ENCODE assay signal across 30 cellular contexts in genomic region chrX:131330735-131331134, GRCh38. TPM values are rescaled to one million over a fixed set of nuclear protein-coding genes. Genes with fewer than 3 reads are reported as not detected.
DNase-seq lines count a peak whose midpoint lies in the region; ATAC-seq, FAIRE-seq and TF ChIP-seq lines count a peak whose summit lies in the region.
"Had no signal": no experiment of that assay in that cellular context is flagged by ENCODE, and none has a peak within 500 bp of the region (broad histone marks: within the 10 kb centered on the region; RNA-seq: fewer than 3 reads in every experiment).

No MANE protein-coding gene starts in this region.

- TF ChIP-seq EP300 in K562 (IDR thresholded peaks at IDR 0.05; ENCODE audit: low read length) = no peak

- DNase-seq in NCI-H2107 treated with DMSO at 0.1 percent for 48 hours (lab: John Stamatoyannopoulos, UW; ENCODE audit: unreplicated experiment) (peak; percentile 18), NCI-H2107 (lab: John Stamatoyannopoulos, UW) (no peak), NCI-H2171 treated with DMSO at 0.1 percent for 48 hours (lab: John Stamatoyannopoulos, UW) (peak; percentile 12), NCI-H2171 (lab: John Stamatoyannopoulos, UW) (no peak), K562 (ENCODE audit: extremely low read depth in 1 of 4, low spot score in 3 of 4) (peak in 2 of 4 experiments; percentile 7 to 15), glutamatergic neuron (peak; percentile 19), lower leg skin (ENCODE audit: low spot score in 2 of 2) (no peak)
- DNase-seq: 8988T; ACHN; BE2C; C1 segment of cervical spinal cord; CD4-positive, alpha-beta memory T cell; CD4-positive, CD25-positive, alpha-beta regulatory T cell; CD8-positive, alpha-beta memory T cell; COR-L47; DMS 273 treated with DMSO at 0.1 percent for 48 hours; DMS153; DMS79; DND-41; EL; GDM1 had no signal

- in situ Hi-C loops in K562 (cut with MboI) = no loop called here

- no peak for TF ChIP-seq RAD21 in K562 (CRISPR knock-in tag; conservative IDR thresholded peaks at IDR 0.05 in 1 of 2, IDR thresholded peaks at IDR 0.05 in 1 of 2)

- CTCF ChIA-PET in K562 (lab: Yijun Ruan, JAX; ENCODE audit: low intra/inter-chr PET ratio) = no interaction called here

- TF ChIP-seq CTCF in K562 (IDR thresholded peaks at IDR 0.05 in 2 of 3, conservative IDR thresholded peaks at IDR 0.05 in 1 of 3; ENCODE audit: insufficient read depth in 2 of 3, low read depth in 1 of 3, low read length in 3 of 3) (no peak), glutamatergic neuron (IDR thresholded peaks at IDR 0.05; ENCODE audit: partially characterized antibody, unreplicated experiment) (no peak), lower leg skin (IDR thresholded peaks at IDR 0.05) (no peak)

- no TSS peak for BruUV-seq in K562 (replicated peaks; lab: Mats Ljungman, UMichigan)

- peaks cover 3% of the 10 kb centered on the region for H3K9me3 Mint-ChIP-seq in glutamatergic neuron (ENCODE audit: unreplicated experiment)

- no peak overlapping the region for H3K27ac ChIP-seq in K562 (ENCODE audit: extremely low read depth, low read depth, low read length)
- H3K27ac ChIP-seq: BLaER1 had no signal

- H3K4me1 ChIP-seq in K562 (replicated peaks in 1 of 2; ENCODE audit: control insufficient read depth in 2 of 2, insufficient read depth in 2 of 2, low read length in 2 of 2) = no peaks in the 10 kb centered on the region; a peak in 1 of 5 replicates
- H3K4me1 ChIP-seq: BE2C, BLaER1 had no signal

- H3K4me3 ChIP-seq in K562 (no peak overlapping the region), lower leg skin (ENCODE audit: low read depth, poor library complexity, severe bottlenecking) (no peak overlapping the region)
- H3K4me3 ChIP-seq: BLaER1, GM12878 had no signal

- H3K9ac ChIP-seq in K562 (ENCODE audit: insufficient read depth in 1 of 2, low read depth in 2 of 2, low read length in 2 of 2) = no peak overlapping the region
- H3K9ac ChIP-seq: BLaER1 had no signal

- no peaks in the 10 kb centered on the region for H3K79me2 ChIP-seq in K562 (ENCODE audit: control insufficient read depth, insufficient read depth, low read length)

- H3K27ac Mint-ChIP-seq in glutamatergic neuron (ENCODE audit: unreplicated experiment) = no peak overlapping the region
- H3K27ac Mint-ChIP-seq: CD14-positive monocyte; CD4-positive, alpha-beta memory T cell; CD4-positive, CD25-positive, alpha-beta regulatory T cell; CD8-positive, alpha-beta memory T cell had no signal

- POLR2A ChIA-PET in K562 (lab: Yijun Ruan, JAX) = interaction anchor here (1.2 kb wide), 1 partner anchor 49 kb away, joined by 4 read pairs; no protein-coding TSS in a partner anchor

- peaks cover 7% of the 10 kb centered on the region for H3K27me3 Mint-ChIP-seq in glutamatergic neuron (ENCODE audit: unreplicated experiment)
- H3K27me3 Mint-ChIP-seq: CD4-positive, alpha-beta memory T cell; CD4-positive, CD25-positive, alpha-beta regulatory T cell had no signal

- peaks cover 11% of the 10 kb centered on the region for H3K36me3 Mint-ChIP-seq in glutamatergic neuron (ENCODE audit: unreplicated experiment)
- H3K36me3 Mint-ChIP-seq: CD14-positive monocyte; CD4-positive, alpha-beta memory T cell; CD4-positive, CD25-positive, alpha-beta regulatory T cell; CD8-positive, alpha-beta memory T cell had no signal

- no peak overlapping the region for H3K4me2 ChIP-seq in K562 (ENCODE audit: insufficient read depth, low read length)
- H3K4me2 ChIP-seq: BLaER1 had no signal

- no peak overlapping the region for H2AFZ ChIP-seq in K562 (ENCODE audit: low read depth, low read length)

- FAIRE-seq in K562 (lab: Jason Lieb, UNC) = no peak
- FAIRE-seq: A204.1, GM12878, GM12892, GM18507 had no signal

- intact Hi-C loops in K562 (cut with micrococcal nuclease) (loop anchor here (5.0 kb wide), 1 partner anchor 68 kb away; no protein-coding TSS in a partner anchor), lower leg skin (cut with DNase I; ENCODE audit: low total_unique reads) (no loop called here)

- ATAC-seq in K562 (peak; percentile 60; the same call in 2 of the 3 replicates), GM21423 (IDR thresholded peaks at IDR 0.05; ENCODE audit: unreplicated experiment) (no peak)
- ATAC-seq: GM12878 had no signal

- H4K20me1 ChIP-seq in K562 (replicated peaks; ENCODE audit: control insufficient read depth, insufficient read depth, low read length) = no peaks in the 10 kb centered on the region; the same call in 1 of the 2 replicates
- H4K20me1 ChIP-seq: BLaER1 had no signal

- no peaks in the 10 kb centered on the region for H3K9me1 ChIP-seq in K562 (ENCODE audit: control insufficient read depth, insufficient read depth, low read length)

- H3K4me1 Mint-ChIP-seq in glutamatergic neuron (ENCODE audit: low read depth, unreplicated experiment) = peaks cover 18% of the 10 kb centered on the region
- H3K4me1 Mint-ChIP-seq: CD14-positive monocyte; CD4-positive, alpha-beta memory T cell; CD4-positive, CD25-positive, alpha-beta regulatory T cell; CD8-positive, alpha-beta memory T cell had no signal

- TF ChIP-seq POLR2A in K562 (conservative IDR thresholded peaks at IDR 0.05) = no peak
- TF ChIP-seq POLR2A in lower leg skin (IDR thresholded peaks at IDR 0.05) = no peak

- WGBS in K562 (ENCODE audit: insufficient coverage, low coverage, missing lambda C conversion rate) = 9% methylated on average over 3 of the region's 3 CpGs
- WGBS in lower leg skin, 2 donors = 72 to 75% methylated on average over 3 of the region's 3 CpGs

- peak overlapping the region; percentile 42 for H3K4me3 Mint-ChIP-seq in glutamatergic neuron (ENCODE audit: unreplicated experiment)
- H3K4me3 Mint-ChIP-seq: CD14-positive monocyte; CD4-positive, alpha-beta memory T cell; CD4-positive, CD25-positive, alpha-beta regulatory T cell; CD8-positive, alpha-beta memory T cell had no signal

- H3K9me3 ChIP-seq in K562 (replicated peaks; ENCODE audit: control insufficient read depth, insufficient read depth, low read depth, low read length) = no peaks in the 10 kb centered on the region
- H3K9me3 ChIP-seq: BE2C, BLaER1 had no signal

- no peaks in the 10 kb centered on the region for H3K27me3 ChIP-seq in K562 (ENCODE audit: control insufficient read depth in 2 of 2, insufficient read depth in 2 of 2, low read length in 2 of 2)
- H3K27me3 ChIP-seq: BE2C had no signal

- no peaks in the 10 kb centered on the region for H3K36me3 ChIP-seq in K562 (ENCODE audit: control insufficient read depth, insufficient read depth, low read length)
- H3K36me3 ChIP-seq: BE2C, BLaER1 had no signal

TF ChIP-seq in K562, 482 proteins besides CTCF, POLR2A, EP300 and RAD21 (continues in another document):
- 0 out of 2 replicates have a peak, but pooled peaks have one; percentile 14 for TF ChIP-seq L3MBTL2 (IDR thresholded peaks at IDR 0.05)
- TF ChIP-seq BACH1 (tag; IDR thresholded peaks at IDR 0.05) = 0 out of 2 replicates have a peak, but pooled peaks have one; percentile 55
- TF ChIP-seq, protein P1, sequence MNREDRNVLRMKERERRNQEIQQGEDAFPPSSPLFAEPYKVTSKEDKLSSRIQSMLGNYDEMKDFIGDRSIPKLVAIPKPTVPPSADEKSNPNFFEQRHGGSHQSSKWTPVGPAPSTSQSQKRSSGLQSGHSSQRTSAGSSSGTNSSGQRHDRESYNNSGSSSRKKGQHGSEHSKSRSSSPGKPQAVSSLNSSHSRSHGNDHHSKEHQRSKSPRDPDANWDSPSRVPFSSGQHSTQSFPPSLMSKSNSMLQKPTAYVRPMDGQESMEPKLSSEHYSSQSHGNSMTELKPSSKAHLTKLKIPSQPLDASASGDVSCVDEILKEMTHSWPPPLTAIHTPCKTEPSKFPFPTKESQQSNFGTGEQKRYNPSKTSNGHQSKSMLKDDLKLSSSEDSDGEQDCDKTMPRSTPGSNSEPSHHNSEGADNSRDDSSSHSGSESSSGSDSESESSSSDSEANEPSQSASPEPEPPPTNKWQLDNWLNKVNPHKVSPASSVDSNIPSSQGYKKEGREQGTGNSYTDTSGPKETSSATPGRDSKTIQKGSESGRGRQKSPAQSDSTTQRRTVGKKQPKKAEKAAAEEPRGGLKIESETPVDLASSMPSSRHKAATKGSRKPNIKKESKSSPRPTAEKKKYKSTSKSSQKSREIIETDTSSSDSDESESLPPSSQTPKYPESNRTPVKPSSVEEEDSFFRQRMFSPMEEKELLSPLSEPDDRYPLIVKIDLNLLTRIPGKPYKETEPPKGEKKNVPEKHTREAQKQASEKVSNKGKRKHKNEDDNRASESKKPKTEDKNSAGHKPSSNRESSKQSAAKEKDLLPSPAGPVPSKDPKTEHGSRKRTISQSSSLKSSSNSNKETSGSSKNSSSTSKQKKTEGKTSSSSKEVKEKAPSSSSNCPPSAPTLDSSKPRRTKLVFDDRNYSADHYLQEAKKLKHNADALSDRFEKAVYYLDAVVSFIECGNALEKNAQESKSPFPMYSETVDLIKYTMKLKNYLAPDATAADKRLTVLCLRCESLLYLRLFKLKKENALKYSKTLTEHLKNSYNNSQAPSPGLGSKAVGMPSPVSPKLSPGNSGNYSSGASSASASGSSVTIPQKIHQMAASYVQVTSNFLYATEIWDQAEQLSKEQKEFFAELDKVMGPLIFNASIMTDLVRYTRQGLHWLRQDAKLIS (CRISPR knock-in tag; IDR thresholded peaks at IDR 0.05) = no peak
- TF ChIP-seq MCM5 (IDR thresholded peaks at IDR 0.05; ENCODE audit: low read depth) = no peak
- peak; percentile 29; the same call in 1 of the 2 replicates for TF ChIP-seq MAFG (tag; conservative IDR thresholded peaks at IDR 0.05)
- TF ChIP-seq CXXC5 (CRISPR knock-in tag; IDR thresholded peaks at IDR 0.05) = no peak

RNA-seq across cellular contexts. Expression of gene IGSF1, which starts 41.6 kb away (rescaled TPM):
- total RNA-seq in K562 (2011; cell fraction: chromatin; rRNA removed; ENCODE audit: low replicate concordance) = 0.53 and 0.58 TPM in 2 replicates
- 0.50 and 0.79 TPM in 2 replicates for total RNA-seq in K562 (2011; cell fraction: nucleolus; rRNA removed)
- total RNA-seq in K562 (2011; cell fraction: nucleoplasm; rRNA removed) = 0.38 and 1.1 TPM in 2 replicates
- total RNA-seq in K562 (2014; rRNA removed) = 0.86 and 1.5 TPM in 2 replicates
- 0.87 and 1.1 TPM in 2 replicates for total RNA-seq in K562 (2014; rRNA removed; fragmentation: Illumina TruSeq; extraction: Trizol)
- 0.68 and 0.98 TPM in 2 replicates for total RNA-seq in K562 (2015; rRNA removed; fragmentation: Illumina TruSeq; extraction: Trizol)
- 1.0 and 1.1 TPM in 2 replicates for total RNA-seq in K562 (2021)
- polyA plus RNA-seq in K562 (2011; rRNA removed) = 0.33 and 0.37 TPM in 2 replicates
- polyA plus RNA-seq in K562 (2011; cell fraction: cytosol; rRNA removed) = 0.21 and 0.22 TPM in 2 replicates
- polyA plus RNA-seq in K562 (2011; cell fraction: nucleus; rRNA removed) = 0.55 and 0.70 TPM in 2 replicates
- 0.65 and 1.5 TPM in 2 replicates for polyA plus RNA-seq in K562 (2012)
- 1.3 and 1.5 TPM in 2 replicates for polyA plus RNA-seq in K562 (2014; fragmentation: Illumina TruSeq; extraction: Trizol)
- polyA plus RNA-seq in K562 (2014; fragmentation: Nextera tagmentation; extraction: Ambion mirVana) = 1 to 10 TPM in 1 of 2 experiments, under 1 TPM in 1; 0.68 to 1.3 TPM
- 0.96 and 1.0 TPM in 2 replicates for polyA plus RNA-seq in K562 (2014; rRNA removed)
- polyA minus RNA-seq in K562 (2011; rRNA and poly(A)+ RNA removed) = 0.28 and 0.45 TPM in 2 replicates
- polyA minus RNA-seq in K562 (2011; cell fraction: cytosol; rRNA and poly(A)+ RNA removed) = 0.19 and 0.36 TPM in 2 replicates
- 0.33 and 0.40 TPM in 2 replicates for polyA minus RNA-seq in K562 (2011; cell fraction: nucleus; rRNA and poly(A)+ RNA removed)
- total RNA-seq in glutamatergic neuron (ENCODE audit: unreplicated experiment) = 3.0 TPM
- under 1 TPM in 2 of 4 donors, not detected in 2; 0.17 to 0.71 TPM for total RNA-seq in lower leg skin
- total RNA-seq: A673; CD4-positive, alpha-beta memory T cell; CD4-positive, CD25-positive, alpha-beta regulatory T cell; CD8-positive, alpha-beta memory T cell had no signal
- polyA plus RNA-seq: AG04450; CD14-positive monocyte; CD4-positive, alpha-beta memory T cell; CD4-positive, CD25-positive, alpha-beta regulatory T cell; CD8-positive, alpha-beta memory T cell had no signal

Comparison
In these comparisons a context has a peak if more than half of its experiments do, and no peak if none do; other contexts are left out.
1. DNase-seq: peak in NCI-H2107 treated with DMSO at 0.1 percent for 48 hours (single experiment), NCI-H2171 treated with DMSO at 0.1 percent for 48 hours (single experiment) and glutamatergic neuron (single experiment); none in NCI-H2107 (single experiment), NCI-H2171 (single experiment) and lower leg skin (0 of 2).